Comparison of ENCODE assay signal across 12 cellular contexts in the genomic region with DNA sequence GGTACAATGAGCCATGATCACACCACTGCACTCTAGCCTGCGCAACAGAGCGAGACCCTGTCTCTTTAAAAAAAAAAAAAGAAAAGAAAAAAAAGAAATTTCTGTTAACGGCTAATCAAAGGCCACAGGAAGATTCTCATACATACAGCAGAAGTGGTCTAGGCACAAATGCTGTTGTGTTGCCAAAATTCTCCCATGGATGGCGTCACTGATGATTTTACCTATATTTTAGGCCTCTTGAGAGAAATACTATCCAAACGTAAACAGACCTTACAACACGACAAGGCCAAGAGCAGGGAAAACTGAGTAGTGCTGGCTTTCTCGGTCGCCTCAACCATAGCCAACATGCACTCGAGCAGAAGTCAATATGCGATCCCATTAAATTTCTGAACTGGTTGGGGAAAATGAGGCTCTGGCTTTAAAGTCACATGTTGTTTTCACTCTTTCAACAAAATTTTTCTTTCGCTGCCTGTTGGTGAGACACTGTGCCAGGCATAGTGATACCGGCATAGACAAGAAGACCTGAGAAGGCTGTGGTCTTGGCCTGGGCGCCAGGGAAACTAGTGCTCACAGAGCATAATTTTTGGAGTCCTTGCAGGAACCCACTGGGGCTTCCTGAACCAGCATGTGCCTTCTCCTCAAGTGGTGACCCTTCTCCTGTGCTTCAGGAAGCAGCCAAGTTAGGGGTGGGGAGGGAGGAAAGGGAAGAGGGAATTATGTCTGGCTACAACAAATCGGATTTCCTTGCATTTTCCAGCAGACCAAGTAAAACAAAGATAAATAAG. TPM values are rescaled to one million over a fixed set of nuclear protein-coding genes. Genes with fewer than 3 reads are reported as not detected.
DNase-seq lines count a peak whose midpoint lies in the region; ATAC-seq and TF ChIP-seq lines count a peak whose summit lies in the region.
"Had no signal": no experiment of that assay in that cellular context is flagged by ENCODE, and none has a peak within 500 bp of the region (broad histone marks: within the 10 kb centered on the region; RNA-seq: fewer than 3 reads in every experiment).

No MANE protein-coding gene starts in this region.

- no peaks in the 10 kb centered on the region for H3K36me3 ChIP-seq in smooth muscle cell (ENCODE audit: low read depth)
- H3K36me3 ChIP-seq: pancreas had no signal

- POLR2A ChIA-PET in AG04450 (lab: Yijun Ruan, JAX): no interaction called here

- H3K4me3 ChIP-seq in AG04450 (ENCODE audit: low read depth, low read length) (no peak overlapping the region), GM12875 (ENCODE audit: low read depth, low read length) (peak overlapping the region; percentile 11), smooth muscle cell (no peak overlapping the region)
- H3K4me3 ChIP-seq: pancreas had no signal

- peak; percentile 43 for ATAC-seq in left lobe of liver

- H3K27ac ChIP-seq in AG04450 (ENCODE audit: low read depth, low read length): peak overlapping the region; percentile 31
- H3K27ac ChIP-seq in smooth muscle cell (ENCODE audit: low read depth): no peak overlapping the region
- H3K27ac ChIP-seq: pancreas had no signal

- CTCF ChIA-PET in AG04450 (lab: Charles Lee): no interaction called here

- peaks cover 23% of the 10 kb centered on the region for H3K79me2 ChIP-seq in smooth muscle cell (ENCODE audit: low read depth)

- DNase-seq in AG04450 (ENCODE audit: low read depth, low spot score) (no peak), SIG-M5 (lab: John Stamatoyannopoulos, UW) (peak; percentile 10), left lobe of liver (ENCODE audit: low spot score) (no peak), DMS79 treated with DMSO at 0.1 percent for 48 hours (lab: John Stamatoyannopoulos, UW) (no peak), HUDEP-2 (lab: John Stamatoyannopoulos, UW; ENCODE audit: unreplicated experiment in 76 of 76) (no peak), smooth muscle cell (lab: John Stamatoyannopoulos, UW; ENCODE audit: unreplicated experiment) (no peak), T1000 (lab: John Stamatoyannopoulos, UW) (no peak)
- DNase-seq: COR-L47; MM.1S; NK-92 treated with Interleukin-12 subunit alpha and Interleukin-12 subunit beta, amount 100 ng/mL, for 24 hours; pancreas had no signal

- H3K4me2 ChIP-seq in smooth muscle cell: no peak overlapping the region

- H3F3A ChIP-seq in smooth muscle cell (ENCODE audit: low read depth): no peaks in the 10 kb centered on the region

- H3K27me3 ChIP-seq in AG04450 (ENCODE audit: control insufficient read depth, insufficient read depth, low read length) (no peaks in the 10 kb centered on the region), smooth muscle cell (ENCODE audit: low read depth) (no peaks in the 10 kb centered on the region)

- no peaks in the 10 kb centered on the region for H4K20me1 ChIP-seq in smooth muscle cell (ENCODE audit: low read depth)

- no peaks in the 10 kb centered on the region for H3K4me1 ChIP-seq in smooth muscle cell (ENCODE audit: low read depth)
- H3K4me1 ChIP-seq: pancreas had no signal

- WGBS in smooth muscle cell (ENCODE audit: low lambda C conversion rate): 82% methylated on average over 14 of the region's 14 CpGs

- H3K9me3 ChIP-seq in AG04450 (ENCODE audit: control insufficient read depth, insufficient read depth, low read length) (no peaks in the 10 kb centered on the region), smooth muscle cell (replicated peaks; ENCODE audit: low read depth) (no peaks in the 10 kb centered on the region)
- H3K9me3 ChIP-seq: pancreas had no signal

- no peak for TF ChIP-seq CTCF in AG04450 (IDR thresholded peaks at IDR 0.05; ENCODE audit: low read depth, low read length)
- TF ChIP-seq CTCF in GM12875 (IDR thresholded peaks at IDR 0.05; ENCODE audit: borderline replicate concordance, insufficient read depth, low read depth, low read length): no peak
- TF ChIP-seq CTCF in smooth muscle cell (IDR thresholded peaks at IDR 0.05; ENCODE audit: borderline replicate concordance, insufficient read depth, poor library complexity, severe bottlenecking): no peak

- no peak overlapping the region for H2AFZ ChIP-seq in smooth muscle cell (ENCODE audit: low read depth)

- H3K9ac ChIP-seq in smooth muscle cell (ENCODE audit: low read depth): no peak overlapping the region

RNA-seq across cellular contexts. Expression of gene SH3KBP1, which starts 20.6 kb away (rescaled TPM):
- polyA plus RNA-seq in AG04450 (2011; rRNA removed) (30.1 and 36.6 TPM in 2 replicates), smooth muscle cell (68.0 and 77.3 TPM in 2 replicates)
- 30.0 and 39.1 TPM in 2 replicates for polyA minus RNA-seq in AG04450 (2011; rRNA and poly(A)+ RNA removed)
- total RNA-seq in left lobe of liver (8.6 TPM), smooth muscle cell (69.7 and 76.8 TPM in 2 replicates)
